8 cellular contexts compared by ENCODE assay signal in genomic region chrX:57121162-57121741, GRCh38. TPM values are rescaled to one million over a fixed set of nuclear protein-coding genes. Genes with fewer than 3 reads are reported as not detected.
DNase-seq lines count a peak whose midpoint lies in the region; ATAC-seq and TF ChIP-seq lines count a peak whose summit lies in the region.

SPIN2B (minus strand) TSS chrX:57121548.

- DNase-seq in AG09319 (ENCODE audit: extremely low read depth, low read depth) (peak; percentile 30), NCI-H460 (ENCODE audit: extremely low read depth, low read depth) (peak; percentile 77), choroid plexus epithelial cell (ENCODE audit: low read depth) (peak; percentile 71), left colon (peak; percentile 82 to 87)
- peak; percentile 59 for DNase-seq in activated CD4-positive, alpha-beta T cell treated with anti-CD3 and anti-CD28 coated beads for 1 hour
- peak; percentile 87 for DNase-seq in stimulated activated CD4-positive, alpha-beta T cell treated with anti-CD3 and anti-CD28 coated beads, Interleukin-1b, Interleukin-23, amount 100 ng/mL, for 48 hours

- ATAC-seq in GM19025 (IDR thresholded peaks at IDR 0.05; ENCODE audit: low read depth, unreplicated experiment) (peak; percentile 100), HG03280 (IDR thresholded peaks at IDR 0.05; ENCODE audit: unreplicated experiment) (peak; percentile 100), left colon (peak; percentile 96)

- intact Hi-C loops in left colon (cut with DNase I, micrococcal nuclease), result no loop called here

- TF ChIP-seq CTCF in AG09319 (IDR thresholded peaks at IDR 0.05; ENCODE audit: low read depth, low read length), result no peak
- TF ChIP-seq CTCF in choroid plexus epithelial cell (conservative IDR thresholded peaks at IDR 0.05; ENCODE audit: low read depth, low read length), result no peak

- H3K4me3 ChIP-seq in choroid plexus epithelial cell (ENCODE audit: low read depth, low read length), result peak within 1 kb of the TSS; percentile 78

RNA-seq across cellular contexts. Expression of gene SPIN2B, which starts in this region (rescaled TPM):
- 5.3 and 8.0 TPM in 2 replicates for total RNA-seq in NCI-H460 (2014; rRNA removed; shearing (Covaris generic))
- 8.7 and 15.3 TPM in 2 replicates for polyA plus RNA-seq in NCI-H460 (2014; cell fraction: nucleus; rRNA removed)
- 10 to 100 TPM; 11.8 to 15.3 TPM for total RNA-seq in left colon

Comparison
In these comparisons a context has a peak if more than half of its experiments do, and no peak if none do; other contexts are left out.
1. Peak in every context shown above with its lines: DNase-seq, ATAC-seq and H3K4me3 ChIP-seq.
2. DNase-seq: peak in every context shown above with its lines; median percentile 87 in stimulated activated CD4-positive, alpha-beta T cell treated with anti-CD3 and anti-CD28 coated beads, Interleukin-1b, Interleukin-23, amount 100 ng/mL, for 48 hours; 84 in left colon; 77 in NCI-H460; 71 in choroid plexus epithelial cell; 59 in activated CD4-positive, alpha-beta T cell treated with anti-CD3 and anti-CD28 coated beads for 1 hour; 30 in AG09319.